Comparison of ENCODE assay signal across 12 cellular contexts in genomic region chr15:64443016-64443415, GRCh38. TPM values are rescaled to one million over a fixed set of nuclear protein-coding genes. Genes with fewer than 3 reads are reported as not detected.
DNase-seq lines count a peak whose midpoint lies in the region; ATAC-seq and TF ChIP-seq lines count a peak whose summit lies in the region.
"Had no signal": no experiment of that assay in that cellular context is flagged by ENCODE, and none has a peak within 500 bp of the region (broad histone marks: within the 10 kb centered on the region; RNA-seq: fewer than 3 reads in every experiment).

No MANE protein-coding gene starts in this region.

- peak overlapping the region; percentile 71 for H3K4me3 Mint-ChIP-seq in activated T-cell treated with anti-CD3 and anti-CD28 coated beads, Interleukin-2, amount 50 U/mL, for 24 hours
- no peak overlapping the region for H3K4me3 Mint-ChIP-seq in activated T-cell treated with anti-CD3 and anti-CD28 coated beads, Interleukin-2, amount 50 U/mL, for 4 hours
- no peak overlapping the region for H3K4me3 Mint-ChIP-seq in activated CD8-positive, alpha-beta T cell treated with anti-CD3 and anti-CD28 coated beads for 36 hours
- H3K4me3 Mint-ChIP-seq: GM23338 had no signal

- 93 to 94% methylated on average over 2 of the region's 2 CpGs for WGBS in esophagus squamous epithelium, 2 donors
- WGBS in thyroid gland, 2 donors: 93 to 94% methylated on average over 2 of the region's 2 CpGs

- H3K4me3 ChIP-seq in esophagus squamous epithelium: no peak overlapping the region
- H3K4me3 ChIP-seq in thyroid gland (replicated peaks in 1 of 3): no peak overlapping the region
- H3K4me3 ChIP-seq: GM23338, testis had no signal

- H3K4me1 ChIP-seq in esophagus squamous epithelium (peaks cover 8 to 26% (median 9%) of the 10 kb centered on the region in 3 donors), thyroid gland (peaks cover 8 to 17% of the 10 kb centered on the region in 2 donors)
- H3K4me1 ChIP-seq: testis had no signal

- TF ChIP-seq CTCF in activated CD8-positive, alpha-beta T cell treated with anti-CD3 and anti-CD28 coated beads for 36 hours (IDR thresholded peaks at IDR 0.05): no peak
- no peak for TF ChIP-seq CTCF in esophagus squamous epithelium (IDR thresholded peaks at IDR 0.05)
- no peak for TF ChIP-seq CTCF in thyroid gland (IDR thresholded peaks at IDR 0.05)

- no peak for DNase-seq in activated T-cell treated with anti-CD3 and anti-CD28 coated beads, Interleukin-2, amount 50 U/mL, for 24 hours
- no peak for DNase-seq in activated T-cell treated with anti-CD3 and anti-CD28 coated beads, Interleukin-2, amount 50 U/mL, for 4 hours
- no peak for DNase-seq in activated CD8-positive, alpha-beta T cell treated with anti-CD3 and anti-CD28 coated beads for 36 hours
- DNase-seq in esophagus squamous epithelium (lab: John Stamatoyannopoulos, UW): no peak
- DNase-seq in thyroid gland: no peak
- DNase-seq in effector CD4-positive, alpha-beta T cell: no peak
- DNase-seq in DMS79 (lab: John Stamatoyannopoulos, UW): no peak
- DNase-seq in occipital lobe (lab: John Stamatoyannopoulos, UW): no peak
- DNase-seq: DMS79 treated with DMSO at 0.1 percent for 48 hours, NCI-H345, testis had no signal

- CTCF ChIA-PET in activated CD8-positive, alpha-beta T cell treated with anti-CD3 and anti-CD28 coated beads for 36 hours (lab: Charles Lee): interaction anchor here (0.7 to 1.8 kb wide), 3 partner anchors 15 to 24 kb away, joined by 3 to 4 read pairs (median 4); partner anchors contain the start of gene ZNF609

- no peaks in the 10 kb centered on the region for H3K9me3 ChIP-seq in esophagus squamous epithelium
- H3K9me3 ChIP-seq in thyroid gland: no peaks in the 10 kb centered on the region
- H3K9me3 ChIP-seq: testis had no signal

- ATAC-seq in activated T-cell treated with anti-CD3 and anti-CD28 coated beads, Interleukin-2, amount 50 U/mL, for 4 hours: no peak
- no peak for ATAC-seq in activated CD8-positive, alpha-beta T cell treated with anti-CD3 and anti-CD28 coated beads for 36 hours
- ATAC-seq: GM23338 had no signal

- H3K4me1 Mint-ChIP-seq in activated T-cell treated with anti-CD3 and anti-CD28 coated beads, Interleukin-2, amount 50 U/mL, for 24 hours (ENCODE audit: low read depth): peaks cover 65% of the 10 kb centered on the region
- peaks cover 52% of the 10 kb centered on the region for H3K4me1 Mint-ChIP-seq in activated T-cell treated with anti-CD3 and anti-CD28 coated beads, Interleukin-2, amount 50 U/mL, for 4 hours (ENCODE audit: low read depth)
- H3K4me1 Mint-ChIP-seq in activated CD8-positive, alpha-beta T cell treated with anti-CD3 and anti-CD28 coated beads for 36 hours (ENCODE audit: low read depth): peaks cover 53% of the 10 kb centered on the region
- H3K4me1 Mint-ChIP-seq: GM23338 had no signal

- peaks cover 5 to 37% (median 9%) of the 10 kb centered on the region in 3 donors for H3K36me3 ChIP-seq in esophagus squamous epithelium
- peaks cover 6 to 17% of the 10 kb centered on the region in 2 donors for H3K36me3 ChIP-seq in thyroid gland

- TF ChIP-seq POLR2A in esophagus squamous epithelium (IDR thresholded peaks at IDR 0.05): no peak
- TF ChIP-seq POLR2A in thyroid gland (IDR thresholded peaks at IDR 0.05): no peak

- peak overlapping the region; percentile 35 to 77 (median 60) for H3K27ac ChIP-seq in esophagus squamous epithelium
- peak overlapping the region in 2 of 3 donors; percentile 20 to 60 for H3K27ac ChIP-seq in thyroid gland
- H3K27ac ChIP-seq: testis had no signal

- peak overlapping the region; percentile 98 for H3K27ac Mint-ChIP-seq in activated T-cell treated with anti-CD3 and anti-CD28 coated beads, Interleukin-2, amount 50 U/mL, for 24 hours
- peak overlapping the region; percentile 97 for H3K27ac Mint-ChIP-seq in activated CD8-positive, alpha-beta T cell treated with anti-CD3 and anti-CD28 coated beads for 36 hours
- H3K27ac Mint-ChIP-seq: GM23338 had no signal

- no peaks in the 10 kb centered on the region for H3K27me3 Mint-ChIP-seq in activated T-cell treated with anti-CD3 and anti-CD28 coated beads, Interleukin-2, amount 50 U/mL, for 24 hours
- no peaks in the 10 kb centered on the region for H3K27me3 Mint-ChIP-seq in activated T-cell treated with anti-CD3 and anti-CD28 coated beads, Interleukin-2, amount 50 U/mL, for 4 hours (ENCODE audit: low read depth)
- no peaks in the 10 kb centered on the region for H3K27me3 Mint-ChIP-seq in activated CD8-positive, alpha-beta T cell treated with anti-CD3 and anti-CD28 coated beads for 36 hours

- intact Hi-C loops in activated CD8-positive, alpha-beta T cell treated with anti-CD3 and anti-CD28 coated beads for 36 hours (cut with micrococcal nuclease): loop anchor here (10.0 kb wide), 1 partner anchor 192 kb away; no protein-coding TSS in a partner anchor
- intact Hi-C loops in esophagus squamous epithelium (cut with DNase I) (no loop called here), thyroid gland (cut with DNase I) (no loop called here)

- H3K27me3 ChIP-seq in esophagus squamous epithelium: no peaks in the 10 kb centered on the region
- H3K27me3 ChIP-seq in thyroid gland: no peaks in the 10 kb centered on the region
- H3K27me3 ChIP-seq: testis had no signal

- POLR2A ChIA-PET in activated CD8-positive, alpha-beta T cell treated with anti-CD3 and anti-CD28 coated beads for 36 hours (lab: Charles Lee): interaction anchor here (1.0 to 1.4 kb wide), 3 partner anchors 11 to 19 kb away, joined by 3 to 6 read pairs (median 5); no protein-coding TSS in a partner anchor

- H3K9me3 Mint-ChIP-seq in activated T-cell treated with anti-CD3 and anti-CD28 coated beads, Interleukin-2, amount 50 U/mL, for 24 hours: no peaks in the 10 kb centered on the region
- no peaks in the 10 kb centered on the region for H3K9me3 Mint-ChIP-seq in activated T-cell treated with anti-CD3 and anti-CD28 coated beads, Interleukin-2, amount 50 U/mL, for 4 hours
- no peaks in the 10 kb centered on the region for H3K9me3 Mint-ChIP-seq in activated CD8-positive, alpha-beta T cell treated with anti-CD3 and anti-CD28 coated beads for 36 hours
- H3K9me3 Mint-ChIP-seq: GM23338 had no signal

- peaks cover 38% of the 10 kb centered on the region for H3K36me3 Mint-ChIP-seq in activated T-cell treated with anti-CD3 and anti-CD28 coated beads, Interleukin-2, amount 50 U/mL, for 24 hours (ENCODE audit: low read depth)
- H3K36me3 Mint-ChIP-seq in activated T-cell treated with anti-CD3 and anti-CD28 coated beads, Interleukin-2, amount 50 U/mL, for 4 hours (ENCODE audit: insufficient read depth): peaks cover 20% of the 10 kb centered on the region
- peaks cover 19% of the 10 kb centered on the region for H3K36me3 Mint-ChIP-seq in activated CD8-positive, alpha-beta T cell treated with anti-CD3 and anti-CD28 coated beads for 36 hours (ENCODE audit: low read depth)

RNA-seq across cellular contexts. Expression of gene ZNF609, which starts 17.4 kb away (rescaled TPM):
- total RNA-seq in activated T-cell treated with anti-CD3 and anti-CD28 coated beads, Interleukin-2, amount 50 U/mL, for 4 hours: 10 to 100 TPM; 26.9 to 34.1 (median 28.3) TPM
- 10 to 100 TPM; 37.2 to 39.6 TPM for total RNA-seq in activated CD8-positive, alpha-beta T cell treated with anti-CD3 and anti-CD28 coated beads for 36 hours
- total RNA-seq in esophagus squamous epithelium (10 to 100 TPM; 10.2 to 25.2 (median 13.8) TPM), thyroid gland (10 to 100 TPM; 25.2 to 45.5 (median 32.6) TPM), occipital lobe (29.8 TPM)

RNA-seq across cellular contexts. Expression of gene TRIP4, which starts 55.4 kb away (rescaled TPM):
- 10 to 100 TPM; 14.1 to 25.1 (median 20.1) TPM for total RNA-seq in activated T-cell treated with anti-CD3 and anti-CD28 coated beads, Interleukin-2, amount 50 U/mL, for 4 hours
- total RNA-seq in activated CD8-positive, alpha-beta T cell treated with anti-CD3 and anti-CD28 coated beads for 36 hours: 10 to 100 TPM; 15.9 to 17.3 TPM
- total RNA-seq in esophagus squamous epithelium (10 to 100 TPM in 3 of 4 donors, 1 to 10 TPM in 1; 9.1 to 15.5 (median 12.8) TPM), thyroid gland (10 to 100 TPM; 13.7 to 39.6 (median 21.7) TPM), occipital lobe (14.0 TPM)
